Comparison of ENCODE assay signal across 31 cellular contexts in the genomic region with DNA sequence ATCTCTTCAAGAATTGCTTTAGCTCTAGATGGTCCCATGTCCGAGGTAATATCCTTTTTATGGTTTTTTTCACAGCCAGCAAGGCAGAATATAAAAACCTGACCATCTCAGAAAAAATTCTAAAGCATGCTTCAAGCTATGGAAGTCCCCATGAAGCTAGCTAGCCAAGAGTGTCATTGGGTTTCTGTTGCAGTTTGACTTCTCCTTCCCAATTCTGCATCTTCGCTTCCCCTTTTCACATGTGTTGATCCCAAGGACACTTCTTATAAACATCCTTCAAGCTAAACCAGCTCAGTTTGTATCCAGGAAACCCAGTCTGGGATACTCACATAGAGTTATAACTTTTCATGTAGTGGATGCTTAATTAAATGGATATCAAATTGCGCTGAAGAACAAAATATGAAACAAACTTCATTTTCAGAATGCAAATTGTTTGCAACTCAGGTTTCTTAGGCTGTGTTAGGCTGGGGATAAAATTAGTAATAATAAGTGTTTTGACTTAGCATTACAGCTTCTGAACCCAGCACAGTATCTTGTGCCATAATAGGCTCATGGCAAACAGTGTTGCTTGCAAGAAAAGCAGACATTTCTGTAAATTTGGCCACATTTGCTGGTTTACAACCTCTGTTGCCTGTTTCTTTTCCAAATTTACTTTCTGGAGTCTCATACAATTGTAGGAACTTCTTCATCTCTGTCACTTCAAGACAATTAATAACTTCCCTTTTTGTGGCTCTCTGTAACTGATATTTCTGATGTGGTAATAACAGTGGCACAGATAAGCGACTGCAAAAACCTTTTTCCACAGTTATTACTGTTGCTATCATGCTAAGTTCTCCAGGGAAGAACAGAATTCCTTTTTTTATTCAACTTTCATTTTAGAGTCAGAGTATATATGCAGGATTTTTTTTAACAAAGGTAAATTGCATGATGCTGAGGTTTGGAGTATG. TPM values are rescaled to one million over a fixed set of nuclear protein-coding genes. Genes with fewer than 3 reads are reported as not detected.
DNase-seq lines count a peak whose midpoint lies in the region; ATAC-seq and TF ChIP-seq lines count a peak whose summit lies in the region.
"Had no signal": no experiment of that assay in that cellular context is flagged by ENCODE, and none has a peak within 500 bp of the region (broad histone marks: within the 10 kb centered on the region; RNA-seq: fewer than 3 reads in every experiment).

No MANE protein-coding gene starts in this region.

- no peak overlapping the region for H3K4me3 Mint-ChIP-seq in Calu3 (ENCODE audit: low read depth, unreplicated experiment)
- H3K4me3 Mint-ChIP-seq: activated CD8-positive, alpha-beta T cell treated with anti-CD3 and anti-CD28 coated beads for 36 hours; activated naive CD8-positive, alpha-beta T cell treated with anti-CD3 and anti-CD28 coated beads, Interleukin-2, amount 50 U/mL, for 24 hours; central memory CD8-positive, alpha-beta T cell; GM23338; memory B cell; T-cell; type B pancreatic cell had no signal

- CTCF ChIA-PET in Calu3 (lab: Charles Lee) = no interaction called here

- no peaks in the 10 kb centered on the region for H3K36me3 Mint-ChIP-seq in Calu3 (ENCODE audit: insufficient read depth, unreplicated experiment)
- H3K36me3 Mint-ChIP-seq: memory B cell, T-cell, type B pancreatic cell had no signal

- intact Hi-C loops in Calu3 (cut with micrococcal nuclease; ENCODE audit: unreplicated experiment) = no loop called here

- no peak overlapping the region for H3K27ac Mint-ChIP-seq in Calu3 (ENCODE audit: unreplicated experiment)
- H3K27ac Mint-ChIP-seq: activated CD8-positive, alpha-beta T cell treated with anti-CD3 and anti-CD28 coated beads for 36 hours; activated naive CD8-positive, alpha-beta T cell treated with anti-CD3 and anti-CD28 coated beads, Interleukin-2, amount 50 U/mL, for 24 hours; GM23338; memory B cell; T-cell; type B pancreatic cell had no signal

- peak; percentile 79 to 82 for DNase-seq in Kasumi-1 (lab: John Stamatoyannopoulos, UW)
- DNase-seq in OCI-M1 (lab: John Stamatoyannopoulos, UW) = peak; percentile 69
- peak; percentile 36 for DNase-seq in globus pallidus (ENCODE audit: low spot score)
- DNase-seq in iPS-NIHi11 (ENCODE audit: low spot score) = no peak
- no peak for DNase-seq in activated effector memory CD4-positive, alpha-beta T cell treated with Interleukin-2 at 50 U/mL for 16 hours
- no peak for DNase-seq in Calu3
- DNase-seq: ACHN; activated CD4-positive, alpha-beta T cell treated with anti-CD3 and anti-CD28 coated beads for 1 hour; activated CD8-positive, alpha-beta T cell treated with anti-CD3 and anti-CD28 coated beads for 36 hours; activated naive CD8-positive, alpha-beta T cell treated with anti-CD3 and anti-CD28 coated beads, Interleukin-2, amount 50 U/mL, for 24 hours; Caco-2; DMS79; gastrocnemius medialis; GF-D8; hypothalamus; KG1; NCI-H446; NCI-H82; ovary; retina; SHP77 treated with DMSO at 0.1 percent for 48 hours; small intestine; stimulated activated CD4-positive, alpha-beta T cell treated with anti-CD3 and anti-CD28 coated beads, Interleukin-1b, Interleukin-23, amount 100 ng/mL, for 48 hours; T-cell had no signal

- no peak for TF ChIP-seq CTCF in Calu3 (IDR thresholded peaks at IDR 0.05; ENCODE audit: unreplicated experiment)

- H3K27me3 Mint-ChIP-seq in Calu3 (ENCODE audit: unreplicated experiment) = no peaks in the 10 kb centered on the region
- H3K27me3 Mint-ChIP-seq: activated CD8-positive, alpha-beta T cell treated with anti-CD3 and anti-CD28 coated beads for 36 hours; activated naive CD8-positive, alpha-beta T cell treated with anti-CD3 and anti-CD28 coated beads, Interleukin-2, amount 50 U/mL, for 24 hours; central memory CD8-positive, alpha-beta T cell; memory B cell; T-cell; type B pancreatic cell had no signal

- no TSS peak for BruUV-seq in Calu3 (replicated peaks; lab: Mats Ljungman, UMichigan)

- peaks cover 2% of the 10 kb centered on the region for H3K9me3 Mint-ChIP-seq in Calu3 (ENCODE audit: low read depth, unreplicated experiment)
- H3K9me3 Mint-ChIP-seq: activated CD8-positive, alpha-beta T cell treated with anti-CD3 and anti-CD28 coated beads for 36 hours; activated naive CD8-positive, alpha-beta T cell treated with anti-CD3 and anti-CD28 coated beads, Interleukin-2, amount 50 U/mL, for 24 hours; GM23338; type B pancreatic cell had no signal

- ATAC-seq in GM18867 (IDR thresholded peaks at IDR 0.05; ENCODE audit: unreplicated experiment) = peak; percentile 48
- no peak for ATAC-seq in HG03025 (IDR thresholded peaks at IDR 0.05; ENCODE audit: low FRiP score, unreplicated experiment)
- ATAC-seq: activated CD8-positive, alpha-beta T cell treated with anti-CD3 and anti-CD28 coated beads for 36 hours; activated naive CD8-positive, alpha-beta T cell treated with anti-CD3 and anti-CD28 coated beads, Interleukin-2, amount 50 U/mL, for 24 hours; gastrocnemius medialis; GM23338; Panc1; T-cell had no signal

- H3K4me1 Mint-ChIP-seq in Calu3 (ENCODE audit: low read depth, unreplicated experiment) = no peaks in the 10 kb centered on the region
- H3K4me1 Mint-ChIP-seq: activated naive CD8-positive, alpha-beta T cell treated with anti-CD3 and anti-CD28 coated beads, Interleukin-2, amount 50 U/mL, for 24 hours; central memory CD8-positive, alpha-beta T cell; memory B cell; T-cell had no signal

RNA-seq across cellular contexts. Expression of a gene that starts 53.2 kb away (rescaled TPM):
- not detected in 2 replicates for total RNA-seq in Calu3 (2022)
- total RNA-seq: activated CD8-positive, alpha-beta T cell treated with anti-CD3 and anti-CD28 coated beads for 36 hours; Caco-2 had no signal

Comparison
In these comparisons a context has a peak if more than half of its experiments do, and no peak if none do; other contexts are left out.
1. DNase-seq: peak in Kasumi-1 (2 of 2), OCI-M1 (single experiment) and globus pallidus (single experiment); none in iPS-NIHi11 (single experiment), activated effector memory CD4-positive, alpha-beta T cell treated with Interleukin-2 at 50 U/mL for 16 hours (single experiment) and Calu3 (single experiment).